8 cellular contexts compared by ENCODE assay signal in the genomic region with DNA sequence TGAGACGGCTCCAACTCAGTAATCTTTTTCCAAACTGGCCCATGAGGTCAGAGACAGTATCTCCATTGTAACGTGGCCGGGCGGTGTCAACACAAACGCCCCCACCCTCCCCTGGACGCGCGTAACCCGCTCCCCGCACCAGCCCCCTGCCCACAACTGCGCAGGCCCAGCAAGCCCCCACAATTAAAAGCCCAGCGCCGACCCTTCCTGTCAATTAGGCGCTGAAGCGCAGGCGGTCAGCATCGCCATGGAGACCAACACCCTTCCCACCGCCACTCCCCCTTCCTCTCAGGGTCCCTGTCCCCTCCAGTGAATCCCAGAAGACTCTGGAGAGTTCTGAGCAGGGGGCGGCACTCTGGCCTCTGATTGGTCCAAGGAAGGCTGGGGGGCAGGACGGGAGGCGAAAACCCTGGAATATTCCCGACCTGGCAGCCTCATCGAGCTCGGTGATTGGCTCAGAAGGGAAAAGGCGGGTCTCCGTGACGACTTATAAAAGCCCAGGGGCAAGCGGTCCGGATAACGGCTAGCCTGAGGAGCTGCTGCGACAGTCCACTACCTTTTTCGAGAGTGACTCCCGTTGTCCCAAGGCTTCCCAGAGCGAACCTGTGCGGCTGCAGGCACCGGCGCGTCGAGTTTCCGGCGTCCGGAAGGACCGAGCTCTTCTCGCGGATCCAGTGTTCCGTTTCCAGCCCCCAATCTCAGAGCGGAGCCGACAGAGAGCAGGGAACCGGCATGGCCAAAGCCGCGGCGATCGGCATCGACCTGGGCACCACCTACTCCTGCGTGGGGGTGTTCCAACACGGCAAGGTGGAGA. TPM values are rescaled to one million over a fixed set of nuclear protein-coding genes. Genes with fewer than 3 reads are reported as not detected.
DNase-seq lines count a peak whose midpoint lies in the region; TF ChIP-seq lines count a peak whose summit lies in the region.

A gene (plus strand): TSS at position 519 of the 814 bp plus-strand sequence. CDS start 214 bp downstream, at position 733.
A gene (minus strand): TSS at position 259 of the 814 bp plus-strand sequence. CDS start 3,311 bp downstream, outside the sequence.

- peak within 1 kb of the TSS; percentile 98 for H3K27ac Mint-ChIP-seq in neural crest cell (ENCODE audit: unreplicated experiment)

- peaks cover 13% of the 10 kb centered on the region for H3K36me3 ChIP-seq in SJSA1
- H3K36me3 ChIP-seq in thymus (ENCODE audit: control insufficient read depth, insufficient read depth) = peaks cover 4% of the 10 kb centered on the region

- peaks cover 35% of the 10 kb centered on the region for H3K4me1 Mint-ChIP-seq in neural crest cell

- H3K4me3 ChIP-seq in GM12865 (ENCODE audit: low read depth, low read length) (peak within 1 kb of the TSS; percentile 90), SJSA1 (peak within 1 kb of the TSS; percentile 45), thymus (ENCODE audit: low read length) (peak within 1 kb of the TSS; percentile 64)

- H3K27ac ChIP-seq in SJSA1 = peak within 1 kb of the TSS; percentile 89
- peak within 1 kb of the TSS; percentile 77 for H3K27ac ChIP-seq in adipose tissue (ENCODE audit: low read depth, low read length)
- peak within 1 kb of the TSS; percentile 82 for H3K27ac ChIP-seq in thymus (ENCODE audit: low read depth)

- H3K4me3 Mint-ChIP-seq in neural crest cell = peak within 1 kb of the TSS; percentile 92

- DNase-seq in GM12865 (ENCODE audit: low read depth) (peak; percentile 84), Kasumi-1 (lab: John Stamatoyannopoulos, UW) (peak; percentile 91 to 94), SJSA1 (ENCODE audit: low read depth in 1 of 2, low spot score in 2 of 2) (peak; percentile 90 to 96), glomerular endothelial cell (ENCODE audit: extremely low read depth, low read depth, low spot score) (peak; percentile 91), neural crest cell (ENCODE audit: low read depth, low spot score) (peak; percentile 84), NCI-H2107 treated with DMSO at 0.1 percent for 48 hours (lab: John Stamatoyannopoulos, UW; ENCODE audit: unreplicated experiment) (no peak)

- H3K27me3 ChIP-seq in SJSA1 (replicated peaks) (no peaks in the 10 kb centered on the region), thymus (ENCODE audit: control insufficient read depth, insufficient read depth) (no peaks in the 10 kb centered on the region)

- TF ChIP-seq CTCF in GM12865 (IDR thresholded peaks at IDR 0.05; ENCODE audit: insufficient read depth, low read depth, low read length, missing control alignments) = no peak
- no peak for TF ChIP-seq CTCF in neural crest cell (conservative IDR thresholded peaks at IDR 0.05)

- H3K27me3 Mint-ChIP-seq in neural crest cell (ENCODE audit: low read depth) = no peaks in the 10 kb centered on the region

- no peaks in the 10 kb centered on the region for H3K9me3 Mint-ChIP-seq in neural crest cell

- H3K9me3 ChIP-seq in SJSA1 (replicated peaks) (no peaks in the 10 kb centered on the region), thymus (ENCODE audit: control insufficient read depth) (no peaks in the 10 kb centered on the region)

- 0 to 1% (median 0%) methylated on average over 54 to 56 of the region's 56 CpGs for WGBS in adipose tissue, 3 donors
- WGBS in thymus = under 1% methylated on average over 56 of the region's 56 CpGs

- H3K36me3 Mint-ChIP-seq in neural crest cell (ENCODE audit: low read depth) = peaks cover 15% of the 10 kb centered on the region

- H3K4me1 ChIP-seq in SJSA1 (replicated peaks) = peaks cover 31% of the 10 kb centered on the region
- H3K4me1 ChIP-seq in thymus (ENCODE audit: control insufficient read depth, insufficient read depth, low read length) = peaks cover 6% of the 10 kb centered on the region

RNA-seq across cellular contexts. Expression of the first gene that starts in this region (rescaled TPM):
- 211 and 214 TPM in 2 replicates for total RNA-seq in SJSA1 (2014; rRNA removed; shearing (Covaris generic))
- polyA plus RNA-seq in adipose tissue = 100 to 1,000 TPM in 1 of 3 donors, 10 to 100 TPM in 2; 32.5 to 514 (median 76.3) TPM
- total RNA-seq in glomerular endothelial cell = 140 and 161 TPM in 2 replicates
- 70.3 and 72.3 TPM in 2 replicates for total RNA-seq in neural crest cell
- polyA plus RNA-seq in thymus = 68.8 TPM

RNA-seq across cellular contexts. Expression of the second gene that starts in this region (rescaled TPM):
- 0.78 and 0.87 TPM in 2 replicates for total RNA-seq in SJSA1 (2014; rRNA removed; shearing (Covaris generic))
- polyA plus RNA-seq in adipose tissue (1 to 10 TPM in 1 of 3 donors, under 1 TPM in 2; 0.59 to 1.0 (median 0.80) TPM), thymus (2.4 TPM)
- total RNA-seq in glomerular endothelial cell (0.44 and 0.53 TPM in 2 replicates), neural crest cell (1.5 and 1.8 TPM in 2 replicates)
